13 cellular contexts compared by ENCODE assay signal in the genomic region with DNA sequence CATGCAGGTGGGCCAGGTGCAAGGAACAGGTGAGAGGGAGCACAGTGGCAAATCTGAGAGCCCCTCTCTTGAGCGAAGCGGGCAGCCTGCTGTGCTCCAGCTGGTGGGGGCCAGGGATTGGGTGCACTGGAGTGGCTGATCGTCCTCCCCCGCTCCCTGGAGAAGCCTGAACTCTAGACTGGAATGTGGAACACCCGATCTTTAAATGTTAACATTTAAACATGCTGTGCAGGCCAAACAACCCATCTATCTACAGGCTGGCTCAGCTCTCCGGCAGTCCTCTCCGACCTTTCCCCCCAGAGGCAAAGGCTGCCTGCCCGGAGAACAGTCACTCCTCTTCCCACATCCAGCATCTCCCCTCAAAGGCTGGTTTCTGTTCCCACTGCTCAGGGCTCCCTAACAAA. TPM values are rescaled to one million over a fixed set of nuclear protein-coding genes. Genes with fewer than 3 reads are reported as not detected.
DNase-seq lines count a peak whose midpoint lies in the region; ATAC-seq and TF ChIP-seq lines count a peak whose summit lies in the region.
"Had no signal": no experiment of that assay in that cellular context is flagged by ENCODE, and none has a peak within 500 bp of the region (broad histone marks: within the 10 kb centered on the region; RNA-seq: fewer than 3 reads in every experiment).

No MANE protein-coding gene starts in this region.

- ATAC-seq in Right ventricle myocardium superior (ENCODE audit: poor library complexity) (no peak), Right ventricle myocardium inferior (no peak)
- ATAC-seq in activated CD8-positive, alpha-beta memory T cell treated with anti-CD3 and anti-CD28 coated beads, Interleukin-2, amount 10 ng/mL, durations not matched to agents 7 days and 5 days: no peak

- TF ChIP-seq CTCF in nephron (IDR thresholded peaks at IDR 0.05; ENCODE audit: unreplicated experiment in 3 of 3) (no peak), vagina (IDR thresholded peaks at IDR 0.05) (no peak)

- POLR2A ChIA-PET in CD4-positive, alpha-beta memory T cell (lab: Charles Lee; ENCODE audit: partially characterized antibody): interaction anchor here (1.1 kb wide), 1 partner anchor 41 kb away, joined by 3 read pairs; a partner anchor contains a TSS

- intact Hi-C loops in Right ventricle myocardium superior (cut with DNase I) (no loop called here), Right ventricle myocardium inferior (cut with DNase I) (no loop called here), vagina (cut with DNase I) (no loop called here)
- intact Hi-C loops in CD4-positive, alpha-beta memory T cell (cut with micrococcal nuclease): no loop called here

- H3K9me3 ChIP-seq in vagina: no peaks in the 10 kb centered on the region
- no peaks in the 10 kb centered on the region for H3K9me3 ChIP-seq in CD4-positive, alpha-beta memory T cell (ENCODE audit: control insufficient read depth in 1 of 2, low read length in 2 of 2)

- peak overlapping the region; percentile 19 to 57 (median 27) for H3K4me3 Mint-ChIP-seq in nephron
- no peak overlapping the region for H3K4me3 Mint-ChIP-seq in CD4-positive, alpha-beta memory T cell
- H3K4me3 Mint-ChIP-seq in activated CD8-positive, alpha-beta memory T cell treated with anti-CD3 and anti-CD28 coated beads, Interleukin-2, amount 10 ng/mL, durations not matched to agents 7 days and 5 days: no peak overlapping the region

- H3K27me3 ChIP-seq in vagina: no peaks in the 10 kb centered on the region
- no peaks in the 10 kb centered on the region for H3K27me3 ChIP-seq in CD4-positive, alpha-beta memory T cell (ENCODE audit: insufficient read depth, low read length)

- H3K36me3 ChIP-seq in vagina: peaks cover 5 to 17% of the 10 kb centered on the region in 2 donors
- no peaks in the 10 kb centered on the region for H3K36me3 ChIP-seq in CD4-positive, alpha-beta memory T cell (ENCODE audit: insufficient read depth, low read length)

- H3K27ac ChIP-seq in vagina: peak overlapping the region; percentile 95
- no peak overlapping the region for H3K27ac ChIP-seq in CD4-positive, alpha-beta memory T cell (ENCODE audit: low read depth, low read length)
- H3K27ac ChIP-seq: SK-N-MC had no signal

- peaks cover 58% of the 10 kb centered on the region for H3K4me1 ChIP-seq in vagina
- no peaks in the 10 kb centered on the region for H3K4me1 ChIP-seq in CD4-positive, alpha-beta memory T cell (ENCODE audit: insufficient read depth, low read length)

- CTCF ChIA-PET in CD4-positive, alpha-beta memory T cell (lab: Charles Lee; ENCODE audit: partially characterized antibody): no interaction called here
- CTCF ChIA-PET in activated CD8-positive, alpha-beta memory T cell treated with anti-CD3 and anti-CD28 coated beads, Interleukin-2, amount 10 ng/mL, durations not matched to agents 7 days and 5 days (lab: Charles Lee): no interaction called here

- peak overlapping the region; percentile 62 to 63 for H3K4me3 ChIP-seq in vagina
- H3K4me3 ChIP-seq in CD4-positive, alpha-beta memory T cell (ENCODE audit: low read length in 2 of 2): no peak overlapping the region
- H3K4me3 ChIP-seq: SK-N-MC had no signal

- H3K4me1 Mint-ChIP-seq in nephron: peaks cover 35% of the 10 kb centered on the region
- H3K4me1 Mint-ChIP-seq in CD4-positive, alpha-beta memory T cell: peaks cover 0 to 10% (median 4%) of the 10 kb centered on the region in 4 donors
- peaks cover 2% of the 10 kb centered on the region for H3K4me1 Mint-ChIP-seq in activated CD8-positive, alpha-beta memory T cell treated with anti-CD3 and anti-CD28 coated beads, Interleukin-2, amount 10 ng/mL, durations not matched to agents 7 days and 5 days

- peak overlapping the region; percentile 54 to 79 (median 72) for H3K27ac Mint-ChIP-seq in nephron
- H3K27ac Mint-ChIP-seq in CD4-positive, alpha-beta memory T cell: no peak overlapping the region
- H3K27ac Mint-ChIP-seq in activated CD8-positive, alpha-beta memory T cell treated with anti-CD3 and anti-CD28 coated beads, Interleukin-2, amount 10 ng/mL, durations not matched to agents 7 days and 5 days: no peak overlapping the region

- DNase-seq in Right ventricle myocardium superior (peak; percentile 30), Right ventricle myocardium inferior (ENCODE audit: missing footprints) (no peak), fibroblast of peridontal ligament (ENCODE audit: extremely low read depth) (peak; percentile 63), vagina (ENCODE audit: extremely low spot score in 2 of 2) (no peak), NCI-H524 (lab: John Stamatoyannopoulos, UW) (no peak)
- no peak for DNase-seq in CD4-positive, alpha-beta memory T cell
- DNase-seq in activated CD8-positive, alpha-beta memory T cell treated with anti-CD3 and anti-CD28 coated beads, Interleukin-2, amount 10 ng/mL, durations not matched to agents 7 days and 5 days: no peak
- DNase-seq: NCI-H1930; stimulated activated CD4-positive, alpha-beta T cell treated with anti-CD3 and anti-CD28 coated beads, Interleukin-2, amount 100 ng/mL, for 24 hours had no signal

- TF ChIP-seq POLR2A in vagina (IDR thresholded peaks at IDR 0.05): no peak

- no peaks in the 10 kb centered on the region for H3K36me3 Mint-ChIP-seq in nephron (ENCODE audit: low read depth)
- H3K36me3 Mint-ChIP-seq in CD4-positive, alpha-beta memory T cell: no peaks in the 10 kb centered on the region
- H3K36me3 Mint-ChIP-seq in activated CD8-positive, alpha-beta memory T cell treated with anti-CD3 and anti-CD28 coated beads, Interleukin-2, amount 10 ng/mL, durations not matched to agents 7 days and 5 days: no peaks in the 10 kb centered on the region

- peaks cover 22% of the 10 kb centered on the region for H3K27me3 Mint-ChIP-seq in nephron (ENCODE audit: low read depth)
- peaks cover 15 to 16% of the 10 kb centered on the region in 2 donors for H3K27me3 Mint-ChIP-seq in CD4-positive, alpha-beta memory T cell
- H3K27me3 Mint-ChIP-seq in activated CD8-positive, alpha-beta memory T cell treated with anti-CD3 and anti-CD28 coated beads, Interleukin-2, amount 10 ng/mL, durations not matched to agents 7 days and 5 days: peaks cover 15% of the 10 kb centered on the region

- H3K9me3 Mint-ChIP-seq in nephron: no peaks in the 10 kb centered on the region
- no peaks in the 10 kb centered on the region for H3K9me3 Mint-ChIP-seq in CD4-positive, alpha-beta memory T cell
- no peaks in the 10 kb centered on the region for H3K9me3 Mint-ChIP-seq in activated CD8-positive, alpha-beta memory T cell treated with anti-CD3 and anti-CD28 coated beads, Interleukin-2, amount 10 ng/mL, durations not matched to agents 7 days and 5 days (ENCODE audit: low read depth)

RNA-seq across cellular contexts. Expression of a gene that starts 5.1 kb away (rescaled TPM):
- total RNA-seq in Right ventricle myocardium superior (4.9 TPM), Right ventricle myocardium inferior (7.6 TPM), vagina (84.5 TPM)
- total RNA-seq in CD4-positive, alpha-beta memory T cell: not detected
- polyA plus RNA-seq in CD4-positive, alpha-beta memory T cell: not detected
- not detected for total RNA-seq in activated CD8-positive, alpha-beta memory T cell treated with anti-CD3 and anti-CD28 coated beads, Interleukin-2, amount 10 ng/mL, durations not matched to agents 7 days and 5 days

RNA-seq across cellular contexts. Expression of a gene that starts 27.2 kb away (rescaled TPM):
- total RNA-seq in Right ventricle myocardium superior: not detected
- not detected for total RNA-seq in Right ventricle myocardium inferior
- total RNA-seq in vagina: not detected
- not detected for total RNA-seq in CD4-positive, alpha-beta memory T cell
- under 1 TPM in 1 of 2 donors, not detected in 1; 0.48 TPM for polyA plus RNA-seq in CD4-positive, alpha-beta memory T cell
- not detected for total RNA-seq in activated CD8-positive, alpha-beta memory T cell treated with anti-CD3 and anti-CD28 coated beads, Interleukin-2, amount 10 ng/mL, durations not matched to agents 7 days and 5 days
- total RNA-seq: mesenteric fat pad, ureter had no signal

RNA-seq across cellular contexts. Expression of a gene that starts 40.8 kb away (rescaled TPM):
- total RNA-seq in Right ventricle myocardium superior (7.6 TPM), Right ventricle myocardium inferior (9.1 TPM), vagina (21.1 TPM)
- 10 to 100 TPM; 22.4 to 23.0 TPM for total RNA-seq in CD4-positive, alpha-beta memory T cell
- polyA plus RNA-seq in CD4-positive, alpha-beta memory T cell: 1 to 10 TPM; 6.6 to 7.2 TPM
- 10 to 100 TPM; 15.3 to 20.6 TPM for total RNA-seq in activated CD8-positive, alpha-beta memory T cell treated with anti-CD3 and anti-CD28 coated beads, Interleukin-2, amount 10 ng/mL, durations not matched to agents 7 days and 5 days

Comparison
In these comparisons a context has a peak if more than half of its experiments do, and no peak if none do; other contexts are left out.
1. DNase-seq: peak in Right ventricle myocardium superior (single experiment) and fibroblast of peridontal ligament (single experiment); none in Right ventricle myocardium inferior (single experiment), vagina (0 of 2), CD4-positive, alpha-beta memory T cell (0 of 5), NCI-H524 (0 of 2) and activated CD8-positive, alpha-beta memory T cell treated with anti-CD3 and anti-CD28 coated beads, Interleukin-2, amount 10 ng/mL, durations not matched to agents 7 days and 5 days (single experiment).
2. H3K27ac Mint-ChIP-seq: peak in nephron (3 of 3); none in CD4-positive, alpha-beta memory T cell (0 of 7) and activated CD8-positive, alpha-beta memory T cell treated with anti-CD3 and anti-CD28 coated beads, Interleukin-2, amount 10 ng/mL, durations not matched to agents 7 days and 5 days (single experiment).
3. H3K4me3 Mint-ChIP-seq: peak in nephron (3 of 3); none in CD4-positive, alpha-beta memory T cell (0 of 8) and activated CD8-positive, alpha-beta memory T cell treated with anti-CD3 and anti-CD28 coated beads, Interleukin-2, amount 10 ng/mL, durations not matched to agents 7 days and 5 days (single experiment).
4. H3K4me3 ChIP-seq: peak in vagina (2 of 2); none in CD4-positive, alpha-beta memory T cell (0 of 2).